ENCODE assay signal across 29 cellular contexts in genomic region chr6:70072540-70073179, GRCh38.
"Had no signal": no experiment of that assay in that cellular context is flagged by ENCODE, and none has a peak within 500 bp of the region (broad histone marks: within the 10 kb centered on the region; RNA-seq: fewer than 3 reads in every experiment).

No MANE protein-coding gene starts in this region.

- H3K27ac Mint-ChIP-seq: dendritic cell treated with granulocyte-macrophage colony-stimulating factor and Interleukin-4, amounts not matched to agents 40 ng/mL and 50 ng/mL, for 4 days; endodermal cell; memory B cell; naive thymus-derived CD4-positive, alpha-beta T cell; nephron; stimulated activated effector memory CD8-positive, alpha-beta T cell treated with anti-CD3 and anti-CD28 coated beads, Interleukin-12 subunit alpha, Interleukin-12 subunit beta, amount 100 ng/mL, for 72 hours had no signal

- H3K4me2 ChIP-seq: hepatocyte had no signal

- H3K27me3 ChIP-seq: colonic mucosa, gastrocnemius medialis, heart left ventricle, hepatocyte, sigmoid colon, stomach, thyroid gland, vagina had no signal

- H3K36me3 ChIP-seq: colonic mucosa, gastrocnemius medialis, heart left ventricle, prostate gland, sigmoid colon, stomach, thyroid gland, vagina had no signal

- FAIRE-seq: kidney had no signal

- H3K4me3 Mint-ChIP-seq: dendritic cell treated with granulocyte-macrophage colony-stimulating factor and Interleukin-4, amounts not matched to agents 40 ng/mL and 50 ng/mL, for 4 days; endodermal cell; memory B cell; naive thymus-derived CD4-positive, alpha-beta T cell; nephron; stimulated activated effector memory CD8-positive, alpha-beta T cell treated with anti-CD3 and anti-CD28 coated beads, Interleukin-12 subunit alpha, Interleukin-12 subunit beta, amount 100 ng/mL, for 72 hours had no signal

- H3K27ac ChIP-seq: colonic mucosa, epithelial cell of prostate, gastrocnemius medialis, heart left ventricle, hepatocyte, prostate gland, sigmoid colon, stomach, thyroid gland, vagina had no signal

- H3K9me3 Mint-ChIP-seq: dendritic cell treated with granulocyte-macrophage colony-stimulating factor and Interleukin-4, amounts not matched to agents 40 ng/mL and 50 ng/mL, for 4 days; endodermal cell; memory B cell; nephron; stimulated activated effector memory CD8-positive, alpha-beta T cell treated with anti-CD3 and anti-CD28 coated beads, Interleukin-12 subunit alpha, Interleukin-12 subunit beta, amount 100 ng/mL, for 72 hours had no signal

- H3K27me3 Mint-ChIP-seq: dendritic cell treated with granulocyte-macrophage colony-stimulating factor and Interleukin-4, amounts not matched to agents 40 ng/mL and 50 ng/mL, for 4 days; memory B cell had no signal

- H3K36me3 Mint-ChIP-seq: naive thymus-derived CD4-positive, alpha-beta T cell; stimulated activated effector memory CD8-positive, alpha-beta T cell treated with anti-CD3 and anti-CD28 coated beads, Interleukin-12 subunit alpha, Interleukin-12 subunit beta, amount 100 ng/mL, for 72 hours had no signal

- H2AFZ ChIP-seq: hepatocyte had no signal

- H3K79me2 ChIP-seq: hepatocyte had no signal

- H3K4me1 Mint-ChIP-seq: endodermal cell; memory B cell; naive thymus-derived CD4-positive, alpha-beta T cell; stimulated activated effector memory CD8-positive, alpha-beta T cell treated with anti-CD3 and anti-CD28 coated beads, Interleukin-12 subunit alpha, Interleukin-12 subunit beta, amount 100 ng/mL, for 72 hours had no signal

- DNase-seq: colonic mucosa; effector CD8-positive, alpha-beta T cell; endodermal cell; foreskin fibroblast; gastrocnemius medialis; heart left ventricle; kidney; midbrain; naive thymus-derived CD4-positive, alpha-beta T cell; nucleus accumbens; right cardiac atrium; sigmoid colon; stimulated activated CD4-positive, alpha-beta T cell treated with anti-CD3 and anti-CD28 coated beads, Interleukin-2, amount 100 ng/mL, for 24 hours; stimulated activated CD4-positive, alpha-beta T cell treated with anti-CD3 and anti-CD28 coated beads, Interleukin-4, amount 100 ng/mL, for 24 hours; stimulated activated naive CD4-positive, alpha-beta T cell treated with Interleukin-2 at 50 U/mL for 16 hours; stomach; thyroid gland; trophoblast cell had no signal

- H3K9me3 ChIP-seq: colonic mucosa, gastrocnemius medialis, heart left ventricle, prostate gland, sigmoid colon, stomach, thyroid gland, vagina had no signal

- H3K4me3 ChIP-seq: colonic mucosa, gastrocnemius medialis, heart left ventricle, hepatocyte, lung, prostate gland, sigmoid colon, stomach, thyroid gland, vagina had no signal

- H3K4me1 ChIP-seq: colonic mucosa, gastrocnemius medialis, heart left ventricle, prostate gland, sigmoid colon, stomach, thyroid gland, vagina had no signal

- ATAC-seq: esophagus mucosa; gastrocnemius medialis; heart left ventricle; left lobe of liver; naive thymus-derived CD4-positive, alpha-beta T cell; right cardiac atrium; stimulated activated effector memory CD8-positive, alpha-beta T cell treated with anti-CD3 and anti-CD28 coated beads, Interleukin-12 subunit alpha, Interleukin-12 subunit beta, amount 100 ng/mL, for 72 hours had no signal
